Comparison of ENCODE assay signal across 28 cellular contexts in the genomic region with DNA sequence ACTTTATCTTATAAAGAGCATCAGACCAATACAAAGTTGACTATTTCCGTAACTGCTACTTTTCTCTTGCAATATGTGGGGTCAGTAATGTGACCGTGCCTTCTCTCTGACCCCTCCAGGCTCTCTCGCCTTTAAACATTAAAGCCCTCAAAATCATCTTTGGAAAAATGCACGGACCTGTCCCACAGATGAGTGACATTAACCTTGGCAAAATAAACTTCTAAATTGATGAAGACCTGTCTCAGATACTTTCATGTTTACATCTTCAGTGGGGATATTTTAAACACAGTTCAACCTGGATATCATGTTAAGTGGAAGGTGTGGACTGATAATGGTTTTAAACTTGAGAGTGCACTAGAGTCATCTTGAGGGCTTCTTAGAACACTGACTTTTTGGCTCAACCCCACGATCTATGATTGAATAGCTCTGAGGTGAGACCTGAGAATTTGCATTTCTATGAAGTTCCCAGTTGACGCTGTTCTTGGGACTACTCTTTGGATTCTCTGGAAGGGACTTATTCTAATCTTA.
"Had no signal": no experiment of that assay in that cellular context is flagged by ENCODE, and none has a peak within 500 bp of the region (broad histone marks: within the 10 kb centered on the region; RNA-seq: fewer than 3 reads in every experiment).

No MANE protein-coding gene starts in this region.

- H2AFZ ChIP-seq: hepatocyte had no signal

- H3K27ac Mint-ChIP-seq: dendritic cell treated with granulocyte-macrophage colony-stimulating factor and Interleukin-4, amounts not matched to agents 40 ng/mL and 50 ng/mL, for 4 days; effector memory CD8-positive, alpha-beta T cell; endodermal cell had no signal

- H3K4me1 ChIP-seq: colonic mucosa, esophagus muscularis mucosa, esophagus squamous epithelium, foreskin keratinocyte, gastrocnemius medialis, gastroesophageal sphincter, heart left ventricle, heart right ventricle had no signal

- H3K9me3 ChIP-seq: colonic mucosa, gastrocnemius medialis had no signal

- H3K4me2 ChIP-seq: hepatocyte had no signal

- H3K27ac ChIP-seq: colonic mucosa, coronary artery, dorsolateral prefrontal cortex, epithelial cell of prostate, esophagus muscularis mucosa, esophagus squamous epithelium, foreskin keratinocyte, gastrocnemius medialis, gastroesophageal sphincter, heart left ventricle, heart right ventricle had no signal

- H3K36me3 ChIP-seq: colonic mucosa, esophagus muscularis mucosa, esophagus squamous epithelium, gastrocnemius medialis, gastroesophageal sphincter, heart left ventricle, heart right ventricle had no signal

- H3K4me3 Mint-ChIP-seq: dendritic cell treated with granulocyte-macrophage colony-stimulating factor and Interleukin-4, amounts not matched to agents 40 ng/mL and 50 ng/mL, for 4 days; effector memory CD8-positive, alpha-beta T cell; endodermal cell had no signal

- H3K27me3 ChIP-seq: colonic mucosa, dorsolateral prefrontal cortex, esophagus muscularis mucosa, esophagus squamous epithelium, foreskin keratinocyte, gastrocnemius medialis, gastroesophageal sphincter, heart left ventricle, heart right ventricle, hepatocyte had no signal

- DNase-seq: colonic mucosa; cortex of kidney; dermis blood vessel endothelial cell; dorsolateral prefrontal cortex; effector CD4-positive, alpha-beta T cell; effector CD8-positive, alpha-beta T cell; effector memory CD4-positive, alpha-beta T cell; effector memory CD8-positive, alpha-beta T cell; endodermal cell; erythroblast; esophagus squamous epithelium; foreskin fibroblast; foreskin keratinocyte; foreskin melanocyte; gastrocnemius medialis; glutamatergic neuron; head of caudate nucleus; heart left ventricle; heart right ventricle had no signal

- H3K79me2 ChIP-seq: hepatocyte had no signal

- H3K27me3 Mint-ChIP-seq: dendritic cell treated with granulocyte-macrophage colony-stimulating factor and Interleukin-4, amounts not matched to agents 40 ng/mL and 50 ng/mL, for 4 days had no signal

- H3K4me1 Mint-ChIP-seq: endodermal cell had no signal

- ATAC-seq: effector memory CD8-positive, alpha-beta T cell; esophagus mucosa; foreskin keratinocyte; gastrocnemius medialis; gastroesophageal sphincter; heart left ventricle; heart right ventricle had no signal

- H3K9me3 Mint-ChIP-seq: dendritic cell treated with granulocyte-macrophage colony-stimulating factor and Interleukin-4, amounts not matched to agents 40 ng/mL and 50 ng/mL, for 4 days; effector memory CD8-positive, alpha-beta T cell had no signal

- FAIRE-seq: endometrium, frontal cortex had no signal

- H3K4me3 ChIP-seq: colonic mucosa, coronary artery, dorsolateral prefrontal cortex, esophagus muscularis mucosa, esophagus squamous epithelium, gastrocnemius medialis, gastroesophageal sphincter, heart left ventricle, heart right ventricle, hepatocyte had no signal
